In the genomic region with DNA sequence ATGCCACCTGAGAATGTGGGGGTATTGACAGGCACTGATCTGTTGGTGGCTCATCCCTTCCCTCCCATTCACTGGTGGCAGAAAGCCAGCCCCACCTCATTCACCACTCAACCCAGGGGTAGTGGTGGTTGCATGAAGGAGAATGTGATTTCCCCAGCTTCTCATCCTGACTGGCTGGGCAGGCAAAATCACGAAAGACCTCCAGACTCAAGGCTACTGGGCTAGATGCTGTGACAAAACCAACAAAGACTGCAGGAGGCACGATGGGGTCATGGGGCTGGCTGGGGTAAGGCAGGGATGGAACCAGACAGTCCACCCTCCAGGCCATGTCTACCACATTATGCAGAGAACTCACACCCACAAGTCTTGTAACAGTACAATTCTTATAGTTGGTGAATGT, we compare ENCODE assay signal across 8 cellular contexts. TPM values are rescaled to one million over a fixed set of nuclear protein-coding genes. Genes with fewer than 3 reads are reported as not detected.
A peak's percentile ranks its signal among the peaks of the same experiment; 100 is the strongest.
DNase-seq lines count a peak whose midpoint lies in the region; ATAC-seq lines count a peak whose summit lies in the region.

No MANE protein-coding gene starts in this region.

- H3K36me3 Mint-ChIP-seq in activated T-helper 2 cell treated with anti-CD3 and anti-CD28 coated beads, Interferon-gamma antibody, Interleukin-2, Interleukin-4, amounts not matched to agents 10 μg/mL and 5 μg/mL and 100 μg/mL, durations not matched to agents 14 hours and 24 hours and 36 hours (ENCODE audit: low read depth) = no peaks in the 10 kb centered on the region
- no peaks in the 10 kb centered on the region for H3K36me3 Mint-ChIP-seq in memory B cell

- no peak overlapping the region for H3K27ac Mint-ChIP-seq in activated T-helper 2 cell treated with anti-CD3 and anti-CD28 coated beads, Interferon-gamma antibody, Interleukin-2, Interleukin-4, amounts not matched to agents 10 μg/mL and 5 μg/mL and 100 μg/mL, durations not matched to agents 14 hours and 24 hours and 36 hours
- no peak overlapping the region for H3K27ac Mint-ChIP-seq in memory B cell

- H3K9me3 Mint-ChIP-seq in activated T-helper 2 cell treated with anti-CD3 and anti-CD28 coated beads, Interferon-gamma antibody, Interleukin-2, Interleukin-4, amounts not matched to agents 10 μg/mL and 5 μg/mL and 100 μg/mL, durations not matched to agents 14 hours and 24 hours and 36 hours = no peaks in the 10 kb centered on the region
- no peaks in the 10 kb centered on the region for H3K9me3 Mint-ChIP-seq in memory B cell

- peaks cover 18% of the 10 kb centered on the region for H3K27me3 Mint-ChIP-seq in activated T-helper 2 cell treated with anti-CD3 and anti-CD28 coated beads, Interferon-gamma antibody, Interleukin-2, Interleukin-4, amounts not matched to agents 10 μg/mL and 5 μg/mL and 100 μg/mL, durations not matched to agents 14 hours and 24 hours and 36 hours (ENCODE audit: low read depth)
- H3K27me3 Mint-ChIP-seq in memory B cell = peaks cover 8% of the 10 kb centered on the region

- intact Hi-C loops in activated T-helper 2 cell treated with anti-CD3 and anti-CD28 coated beads, Interferon-gamma antibody, Interleukin-2, Interleukin-4, amounts not matched to agents 10 μg/mL and 5 μg/mL and 100 μg/mL, durations not matched to agents 14 hours and 24 hours and 36 hours (cut with micrococcal nuclease) = loop anchor here (1.0 to 2.0 kb wide), 3 partner anchors 68 to 525 kb away; a partner anchor contains a TSS

- ATAC-seq in HG02970 (IDR thresholded peaks at IDR 0.05; ENCODE audit: low FRiP score, unreplicated experiment) (peak; percentile 12), memory B cell (ENCODE audit: low read depth) (peak; percentile 4)

- DNase-seq in DMS79 (lab: John Stamatoyannopoulos, UW) (peak; percentile 44), DMS79 treated with DMSO at 0.1 percent for 48 hours (lab: John Stamatoyannopoulos, UW) (no peak), memory B cell (ENCODE audit: low spot score in 2 of 2) (no peak), DMS53 treated with DMSO at 0.1 percent for 48 hours (lab: John Stamatoyannopoulos, UW; ENCODE audit: unreplicated experiment) (no peak), middle frontal gyrus (ENCODE audit: extremely low spot score, low spot score) (no peak), GM19240 (ENCODE audit: insufficient read length, low spot score) (no peak)
- DNase-seq in activated T-helper 2 cell treated with anti-CD3 and anti-CD28 coated beads, Interferon-gamma antibody, Interleukin-2, Interleukin-4, amounts not matched to agents 10 μg/mL and 5 μg/mL and 100 μg/mL, durations not matched to agents 14 hours and 24 hours and 36 hours (ENCODE audit: low spot score) = no peak

- H3K4me3 Mint-ChIP-seq in activated T-helper 2 cell treated with anti-CD3 and anti-CD28 coated beads, Interferon-gamma antibody, Interleukin-2, Interleukin-4, amounts not matched to agents 10 μg/mL and 5 μg/mL and 100 μg/mL, durations not matched to agents 14 hours and 24 hours and 36 hours (ENCODE audit: low read depth) = peak overlapping the region; percentile 80
- H3K4me3 Mint-ChIP-seq in memory B cell = peak overlapping the region; percentile 91

- H3K4me1 Mint-ChIP-seq in activated T-helper 2 cell treated with anti-CD3 and anti-CD28 coated beads, Interferon-gamma antibody, Interleukin-2, Interleukin-4, amounts not matched to agents 10 μg/mL and 5 μg/mL and 100 μg/mL, durations not matched to agents 14 hours and 24 hours and 36 hours (ENCODE audit: low read depth) = peaks cover 14% of the 10 kb centered on the region
- peaks cover 16% of the 10 kb centered on the region for H3K4me1 Mint-ChIP-seq in memory B cell

RNA-seq across cellular contexts. Expression of a gene that starts 33.9 kb away (rescaled TPM):
- total RNA-seq in activated T-helper 2 cell treated with anti-CD3 and anti-CD28 coated beads, Interferon-gamma antibody, Interleukin-2, Interleukin-4, amounts not matched to agents 10 μg/mL and 5 μg/mL and 100 μg/mL, durations not matched to agents 14 hours and 24 hours and 36 hours = 0.14 and 0.16 TPM in 2 replicates
